Comparison of ENCODE assay signal across 11 cellular contexts in genomic region chr17:4679652-4680051, GRCh38. TPM values are rescaled to one million over a fixed set of nuclear protein-coding genes. Genes with fewer than 3 reads are reported as not detected.
DNase-seq lines count a peak whose midpoint lies in the region; ATAC-seq, FAIRE-seq and TF ChIP-seq lines count a peak whose summit lies in the region.
"Had no signal": no experiment of that assay in that cellular context is flagged by ENCODE, and none has a peak within 500 bp of the region (broad histone marks: within the 10 kb centered on the region; RNA-seq: fewer than 3 reads in every experiment).

No MANE protein-coding gene starts in this region.

- H3K27me3 Mint-ChIP-seq in mesothelial cell of epicardium (ENCODE audit: low read depth) = no peaks in the 10 kb centered on the region
- H3K27me3 Mint-ChIP-seq in CD4-positive, alpha-beta T cell = no peaks in the 10 kb centered on the region
- H3K27me3 Mint-ChIP-seq: stimulated activated naive CD8-positive, alpha-beta T cell treated with anti-CD3 and anti-CD28 coated beads, Interleukin-15, Interleukin-2, amounts not matched to agents 100 ng/mL and 50 ng/mL, for 24 hours had no signal

- H3K36me3 Mint-ChIP-seq in mesothelial cell of epicardium = peaks cover 50% of the 10 kb centered on the region
- peaks cover 81% of the 10 kb centered on the region for H3K36me3 Mint-ChIP-seq in CD4-positive, alpha-beta T cell (ENCODE audit: low read depth)

- ATAC-seq in DND-41 (ENCODE audit: insufficient read depth, low read depth) = no peak
- no peak for ATAC-seq in CD4-positive, alpha-beta T cell (ENCODE audit: poor library complexity)

- DNase-seq in DND-41 (no peak), LHCN-M2 (ENCODE audit: low read depth) (peak; percentile 44), bronchial epithelial cell (ENCODE audit: low read depth) (peak; percentile 80), mesothelial cell of epicardium (ENCODE audit: low spot score in 2 of 2, unreplicated experiment in 2 of 2) (no peak), cerebellar cortex (ENCODE audit: low spot score) (no peak), NCI-H1417 treated with DMSO at 0.1 percent for 48 hours (lab: John Stamatoyannopoulos, UW) (no peak), NCI-H2171 treated with DMSO at 0.1 percent for 48 hours (lab: John Stamatoyannopoulos, UW) (no peak)
- no peak for DNase-seq in CD4-positive, alpha-beta T cell
- DNase-seq: activated naive CD4-positive, alpha-beta T cell treated with anti-CD3 and anti-CD28 coated beads, Interleukin-2, amount 50 U/mL, for 16 hours had no signal

- H3K4me1 ChIP-seq in DND-41 (ENCODE audit: insufficient read depth, low read length) = no peaks in the 10 kb centered on the region

- no peak overlapping the region for H3K4me2 ChIP-seq in DND-41 (ENCODE audit: insufficient read depth, low read length)

- H2AFZ ChIP-seq in DND-41 (ENCODE audit: low read depth, low read length) = no peak overlapping the region

- TF ChIP-seq CTCF in DND-41 (IDR thresholded peaks at IDR 0.05; ENCODE audit: borderline replicate concordance, extremely low read depth, low read length, poor library complexity, severe bottlenecking) (no peak), bronchial epithelial cell (IDR thresholded peaks at IDR 0.05; ENCODE audit: insufficient read depth, low read length, severe bottlenecking) (no peak), mesothelial cell of epicardium (IDR thresholded peaks at IDR 0.05; ENCODE audit: unreplicated experiment) (no peak)
- no peak for TF ChIP-seq CTCF in CD4-positive, alpha-beta T cell (IDR thresholded peaks at IDR 0.05)

- CTCF ChIA-PET in CD4-positive, alpha-beta T cell (lab: Charles Lee) = no interaction called here

- POLR2A ChIA-PET in CD4-positive, alpha-beta T cell (lab: Charles Lee) = no interaction called here

- H3K9me3 ChIP-seq in DND-41 (ENCODE audit: insufficient read depth, low read length, severe bottlenecking) = no peaks in the 10 kb centered on the region
- H3K9me3 ChIP-seq in CD4-positive, alpha-beta T cell (ENCODE audit: control insufficient read depth, low read length) = no peaks in the 10 kb centered on the region

- H3K79me2 ChIP-seq in DND-41 (ENCODE audit: insufficient read depth, low read length) = peaks cover 5% of the 10 kb centered on the region; the same call in 1 of the 2 replicates

- H3K4me3 Mint-ChIP-seq in mesothelial cell of epicardium = no peak overlapping the region
- no peak overlapping the region for H3K4me3 Mint-ChIP-seq in CD4-positive, alpha-beta T cell
- H3K4me3 Mint-ChIP-seq: stimulated activated naive CD8-positive, alpha-beta T cell treated with anti-CD3 and anti-CD28 coated beads, Interleukin-15, Interleukin-2, amounts not matched to agents 100 ng/mL and 50 ng/mL, for 24 hours had no signal

- no peaks in the 10 kb centered on the region for H3K9me3 Mint-ChIP-seq in mesothelial cell of epicardium
- no peaks in the 10 kb centered on the region for H3K9me3 Mint-ChIP-seq in CD4-positive, alpha-beta T cell
- H3K9me3 Mint-ChIP-seq: stimulated activated naive CD8-positive, alpha-beta T cell treated with anti-CD3 and anti-CD28 coated beads, Interleukin-15, Interleukin-2, amounts not matched to agents 100 ng/mL and 50 ng/mL, for 24 hours had no signal

- H3K27ac ChIP-seq in DND-41 (ENCODE audit: low read length) = 0 out of 2 replicates have a peak overlapping the region, but pooled peaks have one; percentile 6
- no peak overlapping the region for H3K27ac ChIP-seq in CD4-positive, alpha-beta T cell (ENCODE audit: low read depth, low read length)

- intact Hi-C loops in CD4-positive, alpha-beta T cell (cut with DNase I, micrococcal nuclease) = no loop called here

- H3K4me3 ChIP-seq in DND-41 (ENCODE audit: low read depth in 1 of 2, low read length in 2 of 2) = no peak overlapping the region
- no peak overlapping the region for H3K4me3 ChIP-seq in bronchial epithelial cell (ENCODE audit: low read depth, low read length)

- H4K20me1 ChIP-seq in DND-41 (ENCODE audit: insufficient read depth, low read length) = peaks cover 11% of the 10 kb centered on the region; the same call in 1 of the 2 replicates

- no peak overlapping the region for H3K9ac ChIP-seq in DND-41 (ENCODE audit: low read depth, low read length)

- H3K27me3 ChIP-seq in DND-41 (ENCODE audit: insufficient read depth, low read length, poor library complexity) = no peaks in the 10 kb centered on the region
- no peaks in the 10 kb centered on the region for H3K27me3 ChIP-seq in bronchial epithelial cell (ENCODE audit: control insufficient read depth, insufficient read depth, low read length)
- H3K27me3 ChIP-seq in CD4-positive, alpha-beta T cell (ENCODE audit: control insufficient read depth, insufficient read depth, low read length) = no peaks in the 10 kb centered on the region

- peaks cover 7% of the 10 kb centered on the region for H3K4me1 Mint-ChIP-seq in mesothelial cell of epicardium
- no peaks in the 10 kb centered on the region for H3K4me1 Mint-ChIP-seq in CD4-positive, alpha-beta T cell (ENCODE audit: low read depth)

- FAIRE-seq in bronchial epithelial cell (lab: Jason Lieb, UNC) = peak; percentile 98

- H3K36me3 ChIP-seq in DND-41 (ENCODE audit: insufficient read depth, low read length) (peaks cover 91% of the 10 kb centered on the region), bronchial epithelial cell (ENCODE audit: control insufficient read depth, insufficient read depth, low read length) (peaks cover 18% of the 10 kb centered on the region)

- H3K27ac Mint-ChIP-seq in mesothelial cell of epicardium = peak overlapping the region; percentile 39
- no peak overlapping the region for H3K27ac Mint-ChIP-seq in CD4-positive, alpha-beta T cell
- H3K27ac Mint-ChIP-seq: stimulated activated naive CD8-positive, alpha-beta T cell treated with anti-CD3 and anti-CD28 coated beads, Interleukin-15, Interleukin-2, amounts not matched to agents 100 ng/mL and 50 ng/mL, for 24 hours had no signal

RNA-seq across cellular contexts. Expression of gene PELP1, which starts 24.3 kb away (rescaled TPM):
- 19.0 and 22.4 TPM in 2 replicates for total RNA-seq in LHCN-M2 (2014; rRNA removed)
- 22.6 TPM for polyA plus RNA-seq in LHCN-M2 (2012)
- total RNA-seq in bronchial epithelial cell = 11.8 and 13.7 TPM in 2 replicates
- 95.2 to 101 TPM (median 99.5 TPM) in 3 replicates for total RNA-seq in mesothelial cell of epicardium
- total RNA-seq in CD4-positive, alpha-beta T cell = 10 to 100 TPM; 34.1 to 37.2 TPM

RNA-seq across cellular contexts. Expression of gene ARRB2, which starts 30.8 kb away (rescaled TPM):
- total RNA-seq in LHCN-M2 (2014; rRNA removed) (9.0 and 12.6 TPM in 2 replicates), bronchial epithelial cell (2.9 and 6.5 TPM in 2 replicates), mesothelial cell of epicardium (34.9 to 39.7 TPM (median 38.7 TPM) in 3 replicates)
- 10.8 TPM for polyA plus RNA-seq in LHCN-M2 (2012)
- 100 to 1,000 TPM; 210 to 220 TPM for total RNA-seq in CD4-positive, alpha-beta T cell

RNA-seq across cellular contexts. Expression of gene ALOX15, which starts 38.2 kb away (rescaled TPM):
- not detected in 2 replicates for total RNA-seq in LHCN-M2 (2014; rRNA removed)
- polyA plus RNA-seq in LHCN-M2 (2012) = not detected
- under 0.01 TPM in 1 of 2 replicates, not detected in the other for total RNA-seq in bronchial epithelial cell
- 0.18 to 0.45 TPM (median 0.36 TPM) in 3 replicates for total RNA-seq in mesothelial cell of epicardium
- under 1 TPM in 1 of 2 experiments, not detected in 1; 0.36 TPM for total RNA-seq in CD4-positive, alpha-beta T cell

RNA-seq across cellular contexts. Expression of gene MED11, which starts 51.6 kb away (rescaled TPM):
- total RNA-seq in LHCN-M2 (2014; rRNA removed) (16.0 and 23.6 TPM in 2 replicates), bronchial epithelial cell (10.5 and 16.5 TPM in 2 replicates), mesothelial cell of epicardium (11.8 to 15.8 TPM (median 15.5 TPM) in 3 replicates)
- 26.9 TPM for polyA plus RNA-seq in LHCN-M2 (2012)
- 1 to 10 TPM; 2.3 to 3.0 TPM for total RNA-seq in CD4-positive, alpha-beta T cell

RNA-seq across cellular contexts. Expression of gene ZMYND15, which starts 60.0 kb away (rescaled TPM):
- total RNA-seq in LHCN-M2 (2014; rRNA removed) (0.06 TPM in 1 of 2 replicates, not detected in the other), bronchial epithelial cell (under 0.01 and 0.38 TPM in 2 replicates), mesothelial cell of epicardium (0.78 to 0.93 TPM (median 0.81 TPM) in 3 replicates)
- 0.05 TPM for polyA plus RNA-seq in LHCN-M2 (2012)
- 1 to 10 TPM; 3.1 to 3.3 TPM for total RNA-seq in CD4-positive, alpha-beta T cell
- total RNA-seq: G401 had no signal

Comparison
In these comparisons a context has a peak if more than half of its experiments do, and no peak if none do; other contexts are left out.
1. DNase-seq: peak in LHCN-M2 (single experiment) and bronchial epithelial cell (single experiment); none in DND-41 (single experiment), mesothelial cell of epicardium (0 of 2), cerebellar cortex (single experiment), CD4-positive, alpha-beta T cell (0 of 10), NCI-H1417 treated with DMSO at 0.1 percent for 48 hours (single experiment) and NCI-H2171 treated with DMSO at 0.1 percent for 48 hours (single experiment).